In the genomic region with DNA sequence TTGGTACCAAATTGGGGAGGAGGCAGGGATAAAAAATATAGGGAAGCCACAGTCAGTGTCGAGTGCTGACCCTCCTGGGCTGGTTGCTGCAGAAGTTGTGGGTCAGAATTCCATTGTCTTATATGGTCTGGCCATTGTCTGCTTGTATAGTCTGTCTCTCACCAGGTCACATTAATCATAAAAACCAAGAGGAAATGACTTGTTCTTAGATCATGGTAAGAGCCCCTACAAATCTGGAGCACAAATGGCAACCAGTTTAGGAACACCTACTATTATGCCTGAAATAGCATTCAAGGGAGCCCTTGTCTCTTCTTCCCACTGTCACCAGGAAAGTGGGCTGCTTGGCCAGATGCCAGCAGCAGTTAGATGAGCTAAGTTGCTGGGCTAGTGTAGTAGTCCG, we compare ENCODE assay signal across 19 cellular contexts.
"Had no signal": no experiment of that assay in that cellular context is flagged by ENCODE, and none has a peak within 500 bp of the region (broad histone marks: within the 10 kb centered on the region; RNA-seq: fewer than 3 reads in every experiment).

No MANE protein-coding gene starts in this region.

- H3K4me3 ChIP-seq: mucosa of descending colon, thyroid gland, uterus had no signal

- H3K9me3 Mint-ChIP-seq: activated CD4-positive, alpha-beta T cell treated with anti-CD3 and anti-CD28 coated beads, Interleukin-2, amount 10 ng/mL, durations not matched to agents 7 days and 5 days; activated T-cell treated with anti-CD3 and anti-CD28 coated beads, Interleukin-2, amount 50 U/mL, for 72 hours; T-helper 2 cell treated with Interferon-gamma antibody and Interleukin-4, amounts not matched to agents 5 μg/mL and 100 μg/mL, for 36 hours had no signal

- H3K4me1 ChIP-seq: thyroid gland, uterus had no signal

- H3K9me3 ChIP-seq: mucosa of descending colon, thyroid gland, uterus had no signal

- H3K27me3 ChIP-seq: thyroid gland, uterus had no signal

- H3K4me3 Mint-ChIP-seq: activated CD4-positive, alpha-beta T cell treated with anti-CD3 and anti-CD28 coated beads, Interleukin-2, amount 10 ng/mL, durations not matched to agents 7 days and 5 days; activated naive CD8-positive, alpha-beta T cell; activated T-cell treated with anti-CD3 and anti-CD28 coated beads, Interleukin-2, amount 50 U/mL, for 72 hours; naive thymus-derived CD8-positive, alpha-beta T cell; stimulated activated memory B cell treated with anti-CD40 and anti-IgM and Interleukin-4, amounts not matched to agents 10 μg/mL and 1 μg/mL and 100 μg/mL, for 72 hours; T-helper 2 cell treated with Interferon-gamma antibody and Interleukin-4, amounts not matched to agents 5 μg/mL and 100 μg/mL, for 36 hours had no signal

- H3K27ac ChIP-seq: thyroid gland, uterus had no signal

- ATAC-seq: activated T-cell treated with anti-CD3 and anti-CD28 coated beads, Interleukin-2, amount 50 U/mL, for 72 hours; left lobe of liver; mucosa of descending colon; naive thymus-derived CD8-positive, alpha-beta T cell; stimulated activated memory B cell treated with anti-CD40 and anti-IgM and Interleukin-4, amounts not matched to agents 10 μg/mL and 1 μg/mL and 100 μg/mL, for 72 hours had no signal

- H3K27ac Mint-ChIP-seq: activated CD4-positive, alpha-beta T cell treated with anti-CD3 and anti-CD28 coated beads, Interleukin-2, amount 10 ng/mL, durations not matched to agents 7 days and 5 days; activated naive CD8-positive, alpha-beta T cell; activated T-cell treated with anti-CD3 and anti-CD28 coated beads, Interleukin-2, amount 50 U/mL, for 72 hours; naive thymus-derived CD8-positive, alpha-beta T cell; stimulated activated memory B cell treated with anti-CD40 and anti-IgM and Interleukin-4, amounts not matched to agents 10 μg/mL and 1 μg/mL and 100 μg/mL, for 72 hours; T-helper 2 cell treated with Interferon-gamma antibody and Interleukin-4, amounts not matched to agents 5 μg/mL and 100 μg/mL, for 36 hours had no signal

- H3K4me1 Mint-ChIP-seq: activated CD4-positive, alpha-beta T cell treated with anti-CD3 and anti-CD28 coated beads, Interleukin-2, amount 10 ng/mL, durations not matched to agents 7 days and 5 days; naive thymus-derived CD8-positive, alpha-beta T cell; stimulated activated memory B cell treated with anti-CD40 and anti-IgM and Interleukin-4, amounts not matched to agents 10 μg/mL and 1 μg/mL and 100 μg/mL, for 72 hours had no signal

- DNase-seq: activated CD4-positive, alpha-beta T cell treated with anti-CD3 and anti-CD28 coated beads, Interleukin-2, amount 10 ng/mL, durations not matched to agents 7 days and 5 days; activated CD4-positive, CD25-positive, alpha-beta regulatory T cell; activated CD8-positive, alpha-beta memory T cell treated with anti-CD3 and anti-CD28 coated beads, Interleukin-2, amount 50 U/mL, for 48 hours; activated gamma-delta T cell; activated T-cell treated with anti-CD3 and anti-CD28 coated beads, Interleukin-2, amount 50 U/mL, for 72 hours; effector memory CD4-positive, alpha-beta T cell; erythroblast; mucosa of descending colon; naive thymus-derived CD8-positive, alpha-beta T cell; retina; stimulated activated CD4-positive, alpha-beta T cell treated with anti-CD3 and anti-CD28 coated beads, Interleukin-2, amount 100 ng/mL, for 48 hours; thyroid gland; uterus had no signal

- FAIRE-seq: keratinocyte had no signal

- H3K27me3 Mint-ChIP-seq: brain had no signal

- H3K36me3 ChIP-seq: thyroid gland, uterus had no signal

- H3K36me3 Mint-ChIP-seq: activated naive CD8-positive, alpha-beta T cell; brain; naive thymus-derived CD8-positive, alpha-beta T cell; stimulated activated memory B cell treated with anti-CD40 and anti-IgM and Interleukin-4, amounts not matched to agents 10 μg/mL and 1 μg/mL and 100 μg/mL, for 72 hours had no signal
